Comparison of ENCODE assay signal across 10 cellular contexts in genomic region chr18:48838921-48839818, GRCh38.
DNase-seq lines count a peak whose midpoint lies in the region; ATAC-seq and TF ChIP-seq lines count a peak whose summit lies in the region.
"Had no signal": no experiment of that assay in that cellular context is flagged by ENCODE, and none has a peak within 500 bp of the region (broad histone marks: within the 10 kb centered on the region; RNA-seq: fewer than 3 reads in every experiment).

No MANE protein-coding gene starts in this region.

- ATAC-seq in left cardiac atrium (no peak), upper lobe of right lung (no peak), HG03460 (IDR thresholded peaks at IDR 0.05; ENCODE audit: unreplicated experiment) (no peak)
- ATAC-seq in activated CD8-positive, alpha-beta T cell treated with anti-CD3 and anti-CD28 coated beads for 36 hours: no peak

- POLR2A ChIA-PET in activated CD8-positive, alpha-beta T cell treated with anti-CD3 and anti-CD28 coated beads for 36 hours (lab: Charles Lee): no interaction called here

- no peaks in the 10 kb centered on the region for H3K27me3 Mint-ChIP-seq in activated CD8-positive, alpha-beta T cell treated with anti-CD3 and anti-CD28 coated beads for 36 hours
- peaks cover 9% of the 10 kb centered on the region for H3K27me3 Mint-ChIP-seq in glutamatergic neuron (ENCODE audit: unreplicated experiment)

- no peaks in the 10 kb centered on the region for H3K27me3 ChIP-seq in upper lobe of right lung
- H3K27me3 ChIP-seq: stomach had no signal

- no peaks in the 10 kb centered on the region for H3K9me3 ChIP-seq in upper lobe of right lung
- H3K9me3 ChIP-seq: stomach had no signal

- no peak overlapping the region for H3K4me3 Mint-ChIP-seq in activated CD8-positive, alpha-beta T cell treated with anti-CD3 and anti-CD28 coated beads for 36 hours
- peak overlapping the region; percentile 6 for H3K4me3 Mint-ChIP-seq in glutamatergic neuron (ENCODE audit: unreplicated experiment)

- peak; percentile 33 for DNase-seq in left cardiac atrium
- DNase-seq in cardiac septum (ENCODE audit: low spot score): no peak
- peak; percentile 47 for DNase-seq in activated CD8-positive, alpha-beta T cell treated with anti-CD3 and anti-CD28 coated beads for 36 hours
- no peak for DNase-seq in glutamatergic neuron
- peak; percentile 58 for DNase-seq in upper lobe of right lung
- no peak for DNase-seq in NCI-H128 (lab: John Stamatoyannopoulos, UW; ENCODE audit: unreplicated experiment)
- DNase-seq in COR-L47 (lab: John Stamatoyannopoulos, UW): no peak
- DNase-seq: stomach had no signal

- CTCF ChIA-PET in activated CD8-positive, alpha-beta T cell treated with anti-CD3 and anti-CD28 coated beads for 36 hours (lab: Charles Lee): no interaction called here

- H3K4me1 ChIP-seq in upper lobe of right lung: peaks cover 64% of the 10 kb centered on the region

- no peak overlapping the region for H3K4me3 ChIP-seq in upper lobe of right lung
- H3K4me3 ChIP-seq: lung, stomach had no signal

- H3K27ac Mint-ChIP-seq in activated CD8-positive, alpha-beta T cell treated with anti-CD3 and anti-CD28 coated beads for 36 hours: peak overlapping the region; percentile 83
- H3K27ac Mint-ChIP-seq in glutamatergic neuron (ENCODE audit: unreplicated experiment): peak overlapping the region; percentile 31

- H3K9me3 Mint-ChIP-seq in activated CD8-positive, alpha-beta T cell treated with anti-CD3 and anti-CD28 coated beads for 36 hours: no peaks in the 10 kb centered on the region
- peaks cover 6% of the 10 kb centered on the region for H3K9me3 Mint-ChIP-seq in glutamatergic neuron (ENCODE audit: unreplicated experiment)

- no peaks in the 10 kb centered on the region for H3K36me3 Mint-ChIP-seq in activated CD8-positive, alpha-beta T cell treated with anti-CD3 and anti-CD28 coated beads for 36 hours (ENCODE audit: low read depth)
- H3K36me3 Mint-ChIP-seq in glutamatergic neuron (ENCODE audit: unreplicated experiment): no peaks in the 10 kb centered on the region

- TF ChIP-seq CTCF in activated CD8-positive, alpha-beta T cell treated with anti-CD3 and anti-CD28 coated beads for 36 hours (IDR thresholded peaks at IDR 0.05): no peak
- TF ChIP-seq CTCF in glutamatergic neuron (IDR thresholded peaks at IDR 0.05; ENCODE audit: partially characterized antibody, unreplicated experiment) (no peak), upper lobe of right lung (IDR thresholded peaks at IDR 0.05) (no peak)

- intact Hi-C loops in left cardiac atrium (cut with DNase I) (no loop called here), cardiac septum (cut with DNase I) (no loop called here), upper lobe of right lung (cut with DNase I) (no loop called here)
- intact Hi-C loops in activated CD8-positive, alpha-beta T cell treated with anti-CD3 and anti-CD28 coated beads for 36 hours (cut with micrococcal nuclease): loop anchor here (10.0 kb wide), 1 partner anchor 106 kb away; no protein-coding TSS in a partner anchor

- H3K27ac ChIP-seq in upper lobe of right lung: peak overlapping the region; percentile 33

- H3K36me3 ChIP-seq in upper lobe of right lung: no peaks in the 10 kb centered on the region
- H3K36me3 ChIP-seq: stomach had no signal

- peaks cover 80% of the 10 kb centered on the region for H3K4me1 Mint-ChIP-seq in activated CD8-positive, alpha-beta T cell treated with anti-CD3 and anti-CD28 coated beads for 36 hours (ENCODE audit: low read depth)
- peaks cover 22% of the 10 kb centered on the region for H3K4me1 Mint-ChIP-seq in glutamatergic neuron (ENCODE audit: low read depth, unreplicated experiment)

Comparison
In these comparisons a context has a peak if more than half of its experiments do, and no peak if none do; other contexts are left out.
1. DNase-seq: peak in left cardiac atrium (single experiment), activated CD8-positive, alpha-beta T cell treated with anti-CD3 and anti-CD28 coated beads for 36 hours (single experiment) and upper lobe of right lung (single experiment); none in cardiac septum (single experiment), glutamatergic neuron (single experiment), NCI-H128 (single experiment) and COR-L47 (single experiment).